ENCODE assay signal across 21 cellular contexts in genomic region chr1:87778896-87779295, GRCh38.
A peak's percentile ranks its signal among the peaks of the same experiment; 100 is the strongest.
DNase-seq lines count a peak whose midpoint lies in the region; FAIRE-seq and TF ChIP-seq lines count a peak whose summit lies in the region.
"Had no signal": no experiment of that assay in that cellular context is flagged by ENCODE, and none has a peak within 500 bp of the region (broad histone marks: within the 10 kb centered on the region; RNA-seq: fewer than 3 reads in every experiment).

No MANE protein-coding gene starts in this region.

- H3K9ac ChIP-seq in NT2/D1 (ENCODE audit: insufficient read length, low read depth) (no peak overlapping the region), endodermal cell (ENCODE audit: extremely low read depth, low read length, poor library complexity, severe bottlenecking) (no peak overlapping the region)

- 94 to 96% methylated on average over 3 of the region's 3 CpGs for WGBS in endodermal cell (ENCODE audit: insufficient coverage in 1 of 2, insufficient read length in 1 of 2), 2 experiments

- H3K9me3 Mint-ChIP-seq in endodermal cell, result no peaks in the 10 kb centered on the region
- H3K9me3 Mint-ChIP-seq: H9, HFFc6 had no signal

- no peak for FAIRE-seq in bronchial epithelial cell (lab: Jason Lieb, UNC)
- FAIRE-seq: A549, D721Med, HTR-8/SVneo had no signal

- H3K36me3 Mint-ChIP-seq in endodermal cell (ENCODE audit: low read depth), result no peaks in the 10 kb centered on the region
- H3K36me3 Mint-ChIP-seq: CD14-positive monocyte had no signal

- H3K27me3 ChIP-seq in NT2/D1 (ENCODE audit: insufficient read depth, insufficient read length), result no peaks in the 10 kb centered on the region
- no peaks in the 10 kb centered on the region for H3K27me3 ChIP-seq in bronchial epithelial cell (ENCODE audit: control insufficient read depth, insufficient read depth, low read length)
- no peaks in the 10 kb centered on the region for H3K27me3 ChIP-seq in endodermal cell (ENCODE audit: control insufficient read depth, insufficient read depth, low read length, poor library complexity, severe bottlenecking)
- H3K27me3 ChIP-seq: SJSA1 had no signal

- H3K4me1 Mint-ChIP-seq in endodermal cell, result no peaks in the 10 kb centered on the region
- H3K4me1 Mint-ChIP-seq: B cell, CD14-positive monocyte had no signal

- H3K36me3 ChIP-seq in NT2/D1 (ENCODE audit: insufficient read depth, insufficient read length, low read length) (no peaks in the 10 kb centered on the region), bronchial epithelial cell (ENCODE audit: control insufficient read depth, insufficient read depth, low read length) (no peaks in the 10 kb centered on the region), endodermal cell (ENCODE audit: control insufficient read depth, insufficient read depth, low read length) (no peaks in the 10 kb centered on the region)
- H3K36me3 ChIP-seq: SJSA1 had no signal

- no peaks in the 10 kb centered on the region for H3K27me3 Mint-ChIP-seq in endodermal cell (ENCODE audit: insufficient read depth)
- H3K27me3 Mint-ChIP-seq: B cell had no signal

- H3K4me1 ChIP-seq in NT2/D1 (ENCODE audit: insufficient read depth, insufficient read length) (no peaks in the 10 kb centered on the region), endodermal cell (ENCODE audit: control insufficient read depth, insufficient read depth, low read length) (no peaks in the 10 kb centered on the region)
- H3K4me1 ChIP-seq: A549, SJSA1 had no signal

- no peak overlapping the region for H3K4me3 Mint-ChIP-seq in endodermal cell
- H3K4me3 Mint-ChIP-seq: B cell, CD14-positive monocyte, H9, HFFc6 had no signal

- H3K9me3 ChIP-seq in NT2/D1 (ENCODE audit: insufficient read depth, low read length) (no peaks in the 10 kb centered on the region), endodermal cell (ENCODE audit: control insufficient read depth, low read length) (no peaks in the 10 kb centered on the region)
- H3K9me3 ChIP-seq: A549, SJSA1 had no signal

- no peak overlapping the region for H3K4me3 ChIP-seq in NT2/D1 (ENCODE audit: insufficient read length, low read depth)
- no peak overlapping the region for H3K4me3 ChIP-seq in bronchial epithelial cell (ENCODE audit: low read depth, low read length)
- H3K4me3 ChIP-seq in endodermal cell (ENCODE audit: low read length), result no peak overlapping the region
- H3K4me3 ChIP-seq: A549, SJSA1 had no signal

- H3K27ac Mint-ChIP-seq in endodermal cell, result no peak overlapping the region
- H3K27ac Mint-ChIP-seq: B cell, CD14-positive monocyte, HFFc6 had no signal

- DNase-seq in M059J (ENCODE audit: low read depth), result peak; percentile 9
- DNase-seq in NT2/D1 (ENCODE audit: low read depth, low spot score), result peak; percentile 20
- DNase-seq in bronchial epithelial cell (ENCODE audit: low read depth), result peak; percentile 52
- DNase-seq in renal cortical epithelial cell (ENCODE audit: low read depth), result peak; percentile 31
- DNase-seq in endodermal cell, result no peak
- DNase-seq in NCI-H510A treated with DMSO at 0.1 percent for 48 hours (lab: John Stamatoyannopoulos, UW), result no peak
- no peak for DNase-seq in SK-N-DZ (ENCODE audit: low spot score)
- DNase-seq in UCSD-AML1 (lab: John Stamatoyannopoulos, UW; ENCODE audit: unreplicated experiment), result no peak
- DNase-seq: DMS79, H9, HFFc6, MV-4-11, NCI-H1105 treated with DMSO at 0.1 percent for 48 hours, NCI-H2029 treated with DMSO at 0.1 percent for 48 hours, NCI-H2171 treated with DMSO at 0.1 percent for 48 hours had no signal

- no peak for TF ChIP-seq CTCF in bronchial epithelial cell (IDR thresholded peaks at IDR 0.05; ENCODE audit: insufficient read depth, low read length, severe bottlenecking)
- no peak for TF ChIP-seq CTCF in endodermal cell (conservative IDR thresholded peaks at IDR 0.05)

- no peak overlapping the region for H3K27ac ChIP-seq in endodermal cell (ENCODE audit: low read depth, low read length)
- H3K27ac ChIP-seq: A549, SJSA1 had no signal

Comparison
In these comparisons a context has a peak if more than half of its experiments do, and no peak if none do; other contexts are left out.
1. DNase-seq: peak in M059J (single experiment), NT2/D1 (single experiment), bronchial epithelial cell (single experiment) and renal cortical epithelial cell (single experiment); none in endodermal cell (single experiment), NCI-H510A treated with DMSO at 0.1 percent for 48 hours (single experiment), SK-N-DZ (single experiment) and UCSD-AML1 (single experiment).